ENCODE assay signal across 1 cellular context in the genomic region with DNA sequence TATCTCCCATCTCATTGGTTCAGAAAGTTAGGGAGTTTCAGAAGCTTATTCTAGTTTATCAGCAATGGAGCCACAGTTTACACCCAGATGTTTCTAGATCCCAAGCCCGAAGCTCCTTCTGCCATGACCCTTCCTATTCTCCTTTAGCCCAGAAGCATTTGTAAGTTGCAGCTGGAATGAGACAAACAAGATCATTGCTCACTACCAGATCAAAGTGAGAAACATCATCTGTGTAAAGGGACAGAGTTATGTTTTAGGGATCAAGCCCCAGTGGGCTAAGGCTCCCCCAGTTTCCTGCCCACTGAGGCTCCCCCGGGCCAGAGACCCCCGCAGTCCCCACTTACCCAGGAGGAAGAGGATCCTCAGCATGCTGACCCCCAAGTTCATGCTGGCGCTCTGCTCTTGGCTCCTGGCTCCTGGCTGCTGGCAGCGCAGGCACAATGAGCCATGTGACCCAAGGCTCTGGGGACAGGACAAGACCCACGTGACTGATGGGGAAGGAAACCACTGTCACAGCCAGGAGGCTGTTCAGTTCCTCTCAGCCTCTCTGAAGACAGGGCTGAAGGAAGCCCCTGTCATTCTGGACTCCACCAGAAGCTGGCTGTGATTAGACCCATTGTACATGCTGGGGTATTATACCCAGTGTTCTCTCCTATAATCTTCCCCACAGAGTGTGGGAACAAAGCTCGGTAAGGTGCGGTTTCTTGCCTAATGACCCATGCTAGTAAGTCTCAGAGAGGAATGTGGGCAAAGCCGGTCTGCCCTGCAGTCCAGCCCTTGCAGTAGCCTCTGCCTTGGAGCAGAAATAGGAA.
TF ChIP-seq lines count a peak whose summit lies in the region.

A gene with protein sequence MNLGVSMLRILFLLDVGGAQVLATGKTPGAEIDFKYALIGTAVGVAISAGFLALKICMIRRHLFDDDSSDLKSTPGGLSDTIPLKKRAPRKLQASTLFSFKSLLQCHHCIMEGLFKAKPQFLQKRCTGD (minus strand): TSS at position 442 of the 812 bp plus-strand sequence. CDS start 55 bp downstream, at position 387.

TF ChIP-seq in K562, 482 proteins besides CTCF, POLR2A, EP300 and RAD21 (continued from another document and continues in another):
- TF ChIP-seq STAT5A (IDR thresholded peaks at IDR 0.05; ENCODE audit: borderline replicate concordance, low read length) (no peak), ZNF354B (CRISPR knock-in tag; IDR thresholded peaks at IDR 0.05) (0 out of 2 replicates have a peak, but pooled peaks have one; percentile 20), DMBX1 (CRISPR knock-in tag; IDR thresholded peaks at IDR 0.05; ENCODE audit: borderline replicate concordance) (peak; percentile 82; the same call in 1 of the 2 replicates), NFE2L1 (tag; IDR thresholded peaks at IDR 0.05; ENCODE audit: borderline replicate concordance, low read depth) (no peak), KLF16 (IDR thresholded peaks at IDR 0.05) (no peak), ATF4 (CRISPR knock-in tag; IDR thresholded peaks at IDR 0.05) (no peak; the same call in none of the 2 replicates), ARID3B (CRISPR knock-in tag; IDR thresholded peaks at IDR 0.05; ENCODE audit: borderline replicate concordance) (peak; percentile 78; the same call in 1 of the 2 replicates), ZNF507 (tag; conservative IDR thresholded peaks at IDR 0.05) (no peak), HDGF (IDR thresholded peaks at IDR 0.05) (peak; percentile 74; the same call in 1 of the 2 replicates), ZHX1 (conservative IDR thresholded peaks at IDR 0.05; ENCODE audit: low read length) (no peak), NCOA4 (IDR thresholded peaks at IDR 0.05; ENCODE audit: partially characterized antibody) (no peak), MCM3 (IDR thresholded peaks at IDR 0.05) (no peak), CBX3 (IDR thresholded peaks at IDR 0.05; ENCODE audit: borderline replicate concordance in 1 of 2, low read length in 2 of 2) (no peak), TARDBP (IDR thresholded peaks at IDR 0.05) (no peak), POLR2B (IDR thresholded peaks at IDR 0.05; ENCODE audit: low read depth, partially characterized antibody) (peak; percentile 47), HNRNPLL (IDR thresholded peaks at IDR 0.05; ENCODE audit: low read depth, low read length, poor library complexity, severe bottlenecking) (no peak), KAT8 (IDR thresholded peaks at IDR 0.05; ENCODE audit: low read depth) (no peak), ZNF347 (CRISPR knock-in tag; IDR thresholded peaks at IDR 0.05; ENCODE audit: low read depth) (no peak), SAFB (IDR thresholded peaks at IDR 0.05; ENCODE audit: borderline replicate concordance, low read depth, low read length) (no peak), ELF1 (tag; IDR thresholded peaks at IDR 0.05) (no peak; the same call in 1 of the 2 replicates), HNRNPUL1 (IDR thresholded peaks at IDR 0.05; ENCODE audit: low read length) (no peak), CXXC5 (CRISPR knock-in tag; IDR thresholded peaks at IDR 0.05) (peak; percentile 76), CBFA2T3 (IDR thresholded peaks at IDR 0.05) (no peak), ZNF79 (CRISPR knock-in tag; IDR thresholded peaks at IDR 0.05; ENCODE audit: low read depth) (no peak), NCOA6 (IDR thresholded peaks at IDR 0.05) (no peak), KAT7 (CRISPR knock-in tag; IDR thresholded peaks at IDR 0.05; ENCODE audit: borderline replicate concordance) (no peak), RFX5 (IDR thresholded peaks at IDR 0.05; ENCODE audit: low read depth, low read length) (no peak), EGR1 (conservative IDR thresholded peaks at IDR 0.05) (no peak), AFF1 (IDR thresholded peaks at IDR 0.05; ENCODE audit: low read depth in 1 of 2, partially characterized antibody in 2 of 2) (peak in 1 of 2 experiments; percentile 33), ESRRA (IDR thresholded peaks at IDR 0.05; ENCODE audit: borderline replicate concordance, low read depth) (0 out of 2 replicates have a peak, but pooled peaks have one; percentile 18), ERF (CRISPR knock-in tag; IDR thresholded peaks at IDR 0.05) (peak; percentile 54; the same call in 1 of the 2 replicates), ELF4 (CRISPR knock-in tag; IDR thresholded peaks at IDR 0.05) (no peak), ETV1 (tag; conservative IDR thresholded peaks at IDR 0.05; ENCODE audit: low read depth) (no peak), SMAD2 (IDR thresholded peaks at IDR 0.05; ENCODE audit: low read depth, low read length) (no peak), MAFK (IDR thresholded peaks at IDR 0.05; ENCODE audit: low read length) (no peak), HMGN3 (IDR thresholded peaks at IDR 0.05; ENCODE audit: borderline replicate concordance, extremely low read depth, insufficient read length, low read depth, low read length) (no peak)
- TF ChIP-seq, protein P1, sequence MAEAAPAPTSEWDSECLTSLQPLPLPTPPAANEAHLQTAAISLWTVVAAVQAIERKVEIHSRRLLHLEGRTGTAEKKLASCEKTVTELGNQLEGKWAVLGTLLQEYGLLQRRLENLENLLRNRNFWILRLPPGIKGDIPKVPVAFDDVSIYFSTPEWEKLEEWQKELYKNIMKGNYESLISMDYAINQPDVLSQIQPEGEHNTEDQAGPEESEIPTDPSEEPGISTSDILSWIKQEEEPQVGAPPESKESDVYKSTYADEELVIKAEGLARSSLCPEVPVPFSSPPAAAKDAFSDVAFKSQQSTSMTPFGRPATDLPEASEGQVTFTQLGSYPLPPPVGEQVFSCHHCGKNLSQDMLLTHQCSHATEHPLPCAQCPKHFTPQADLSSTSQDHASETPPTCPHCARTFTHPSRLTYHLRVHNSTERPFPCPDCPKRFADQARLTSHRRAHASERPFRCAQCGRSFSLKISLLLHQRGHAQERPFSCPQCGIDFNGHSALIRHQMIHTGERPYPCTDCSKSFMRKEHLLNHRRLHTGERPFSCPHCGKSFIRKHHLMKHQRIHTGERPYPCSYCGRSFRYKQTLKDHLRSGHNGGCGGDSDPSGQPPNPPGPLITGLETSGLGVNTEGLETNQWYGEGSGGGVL (CRISPR knock-in tag; IDR thresholded peaks at IDR 0.05): no peak
- TF ChIP-seq, protein P2, sequence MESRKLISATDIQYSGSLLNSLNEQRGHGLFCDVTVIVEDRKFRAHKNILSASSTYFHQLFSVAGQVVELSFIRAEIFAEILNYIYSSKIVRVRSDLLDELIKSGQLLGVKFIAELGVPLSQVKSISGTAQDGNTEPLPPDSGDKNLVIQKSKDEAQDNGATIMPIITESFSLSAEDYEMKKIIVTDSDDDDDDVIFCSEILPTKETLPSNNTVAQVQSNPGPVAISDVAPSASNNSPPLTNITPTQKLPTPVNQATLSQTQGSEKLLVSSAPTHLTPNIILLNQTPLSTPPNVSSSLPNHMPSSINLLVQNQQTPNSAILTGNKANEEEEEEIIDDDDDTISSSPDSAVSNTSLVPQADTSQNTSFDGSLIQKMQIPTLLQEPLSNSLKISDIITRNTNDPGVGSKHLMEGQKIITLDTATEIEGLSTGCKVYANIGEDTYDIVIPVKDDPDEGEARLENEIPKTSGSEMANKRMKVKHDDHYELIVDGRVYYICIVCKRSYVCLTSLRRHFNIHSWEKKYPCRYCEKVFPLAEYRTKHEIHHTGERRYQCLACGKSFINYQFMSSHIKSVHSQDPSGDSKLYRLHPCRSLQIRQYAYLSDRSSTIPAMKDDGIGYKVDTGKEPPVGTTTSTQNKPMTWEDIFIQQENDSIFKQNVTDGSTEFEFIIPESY (CRISPR knock-in tag; IDR thresholded peaks at IDR 0.05): no peak
- TF ChIP-seq, protein P3, sequence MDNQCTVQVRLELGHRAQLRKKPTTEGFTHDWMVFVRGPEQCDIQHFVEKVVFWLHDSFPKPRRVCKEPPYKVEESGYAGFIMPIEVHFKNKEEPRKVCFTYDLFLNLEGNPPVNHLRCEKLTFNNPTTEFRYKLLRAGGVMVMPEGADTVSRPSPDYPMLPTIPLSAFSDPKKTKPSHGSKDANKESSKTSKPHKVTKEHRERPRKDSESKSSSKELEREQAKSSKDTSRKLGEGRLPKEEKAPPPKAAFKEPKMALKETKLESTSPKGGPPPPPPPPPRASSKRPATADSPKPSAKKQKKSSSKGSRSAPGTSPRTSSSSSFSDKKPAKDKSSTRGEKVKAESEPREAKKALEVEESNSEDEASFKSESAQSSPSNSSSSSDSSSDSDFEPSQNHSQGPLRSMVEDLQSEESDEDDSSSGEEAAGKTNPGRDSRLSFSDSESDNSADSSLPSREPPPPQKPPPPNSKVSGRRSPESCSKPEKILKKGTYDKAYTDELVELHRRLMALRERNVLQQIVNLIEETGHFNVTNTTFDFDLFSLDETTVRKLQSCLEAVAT (IDR thresholded peaks at IDR 0.05): peak in 1 of 2 experiments; percentile 11; a peak in 1 of 4 replicates
- TF ChIP-seq, protein P4, sequence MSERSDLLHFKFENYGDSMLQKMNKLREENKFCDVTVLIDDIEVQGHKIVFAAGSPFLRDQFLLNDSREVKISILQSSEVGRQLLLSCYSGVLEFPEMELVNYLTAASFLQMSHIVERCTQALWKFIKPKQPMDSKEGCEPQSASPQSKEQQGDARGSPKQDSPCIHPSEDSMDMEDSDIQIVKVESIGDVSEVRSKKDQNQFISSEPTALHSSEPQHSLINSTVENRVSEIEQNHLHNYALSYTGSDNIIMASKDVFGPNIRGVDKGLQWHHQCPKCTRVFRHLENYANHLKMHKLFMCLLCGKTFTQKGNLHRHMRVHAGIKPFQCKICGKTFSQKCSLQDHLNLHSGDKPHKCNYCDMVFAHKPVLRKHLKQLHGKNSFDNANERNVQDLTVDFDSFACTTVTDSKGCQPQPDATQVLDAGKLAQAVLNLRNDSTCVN (CRISPR knock-in tag; IDR thresholded peaks at IDR 0.05): no peak
- TF ChIP-seq, protein P5, sequence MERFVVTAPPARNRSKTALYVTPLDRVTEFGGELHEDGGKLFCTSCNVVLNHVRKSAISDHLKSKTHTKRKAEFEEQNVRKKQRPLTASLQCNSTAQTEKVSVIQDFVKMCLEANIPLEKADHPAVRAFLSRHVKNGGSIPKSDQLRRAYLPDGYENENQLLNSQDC (CRISPR knock-in tag; IDR thresholded peaks at IDR 0.05): no peak
- TF ChIP-seq, protein P6, sequence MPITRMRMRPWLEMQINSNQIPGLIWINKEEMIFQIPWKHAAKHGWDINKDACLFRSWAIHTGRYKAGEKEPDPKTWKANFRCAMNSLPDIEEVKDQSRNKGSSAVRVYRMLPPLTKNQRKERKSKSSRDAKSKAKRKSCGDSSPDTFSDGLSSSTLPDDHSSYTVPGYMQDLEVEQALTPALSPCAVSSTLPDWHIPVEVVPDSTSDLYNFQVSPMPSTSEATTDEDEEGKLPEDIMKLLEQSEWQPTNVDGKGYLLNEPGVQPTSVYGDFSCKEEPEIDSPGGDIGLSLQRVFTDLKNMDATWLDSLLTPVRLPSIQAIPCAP (CRISPR knock-in tag; IDR thresholded peaks at IDR 0.05; ENCODE audit: borderline replicate concordance): no peak
